1 cellular context compared by ENCODE assay signal in genomic region chr9:134057311-134057665, GRCh38.
TF ChIP-seq lines count a peak whose summit lies in the region.

No MANE protein-coding gene starts in this region.

TF ChIP-seq in GM23338, 12 proteins besides CTCF, POLR2A, EP300 and RAD21 (continued from another document):
- TF ChIP-seq ZNF462 (CRISPR knock-in tag; IDR thresholded peaks at IDR 0.05) (no peak), ZNF331 (CRISPR knock-in tag; IDR thresholded peaks at IDR 0.05; ENCODE audit: low read depth) (no peak), REST (IDR thresholded peaks at IDR 0.05; ENCODE audit: unreplicated experiment) (no peak), NANOG (IDR thresholded peaks at IDR 0.05; ENCODE audit: borderline replicate concordance) (no peak), EZH2 (IDR thresholded peaks at IDR 0.05; ENCODE audit: low read depth, unreplicated experiment) (no peak), ZNF114 (CRISPR knock-in tag; IDR thresholded peaks at IDR 0.05) (no peak), EZH2phosphoT487 (IDR thresholded peaks at IDR 0.05; ENCODE audit: unreplicated experiment) (no peak), CREB1 (CRISPR knock-in tag; IDR thresholded peaks at IDR 0.05; ENCODE audit: low read depth) (no peak), JUNB (IDR thresholded peaks at IDR 0.05; ENCODE audit: unreplicated experiment) (no peak), POLR2AphosphoS5 (IDR thresholded peaks at IDR 0.05; ENCODE audit: low read depth) (no peak)
TF ChIP-seq in GM23338: peak in this region for 0.
